Comparison of ENCODE assay signal across 35 cellular contexts in genomic region chr6:22010102-22010501, GRCh38.
"Had no signal": no experiment of that assay in that cellular context is flagged by ENCODE, and none has a peak within 500 bp of the region (broad histone marks: within the 10 kb centered on the region; RNA-seq: fewer than 3 reads in every experiment).

No MANE protein-coding gene starts in this region.

- H3K4me3 Mint-ChIP-seq: activated CD4-positive, alpha-beta T cell treated with anti-CD3 and anti-CD28 coated beads for 36 hours; activated CD4-positive, alpha-beta T cell treated with anti-CD3 and anti-CD28 coated beads, Interleukin-2, amount 10 ng/mL, durations not matched to agents 24 days and 14 days; activated CD8-positive, alpha-beta T cell treated with anti-CD3 and anti-CD28 coated beads for 36 hours; activated naive CD4-positive, alpha-beta T cell treated with anti-CD3 and anti-CD28 coated beads for 36 hours; activated naive CD4-positive, alpha-beta T cell treated with anti-CD3 and anti-CD28 coated beads, Interleukin-2, amount 50 U/mL, for 24 hours; activated naive CD8-positive, alpha-beta T cell treated with anti-CD3 and anti-CD28 coated beads for 36 hours; activated naive CD8-positive, alpha-beta T cell treated with anti-CD3 and anti-CD28 coated beads, Interleukin-2, amount 50 U/mL, for 24 hours; activated T-helper 1 cell treated with anti-CD3 and anti-CD28 coated beads, Interleukin-12 subunit alpha, Interleukin-12 subunit beta, Interleukin-2, Interleukin-4 antibody, amounts not matched to agents 30 ng/mL and 10 ng/mL and 1 ng/mL, durations not matched to agents 14 hours and 24 hours and 36 hours; brain; T-helper 17 cell; T-helper 2 cell treated with Interferon-gamma antibody and Interleukin-4, amounts not matched to agents 5 μg/mL and 100 μg/mL, for 36 hours had no signal

- H3K36me3 Mint-ChIP-seq: activated naive CD4-positive, alpha-beta T cell treated with anti-CD3 and anti-CD28 coated beads, Interleukin-2, amount 50 U/mL, for 24 hours; activated naive CD8-positive, alpha-beta T cell treated with anti-CD3 and anti-CD28 coated beads for 36 hours had no signal

- FAIRE-seq: endometrium, endothelial cell of umbilical vein had no signal

- H3K4me3 ChIP-seq: adrenal gland, breast epithelium, cardiac muscle cell, colonic mucosa, gastrocnemius medialis, heart left ventricle had no signal

- H3K27ac Mint-ChIP-seq: activated CD4-positive, alpha-beta T cell treated with anti-CD3 and anti-CD28 coated beads for 36 hours; activated CD4-positive, alpha-beta T cell treated with anti-CD3 and anti-CD28 coated beads, Interleukin-2, amount 10 ng/mL, durations not matched to agents 24 days and 14 days; activated CD8-positive, alpha-beta T cell treated with anti-CD3 and anti-CD28 coated beads for 36 hours; activated naive CD4-positive, alpha-beta T cell treated with anti-CD3 and anti-CD28 coated beads for 36 hours; activated naive CD4-positive, alpha-beta T cell treated with anti-CD3 and anti-CD28 coated beads, Interleukin-2, amount 50 U/mL, for 24 hours; activated naive CD8-positive, alpha-beta T cell treated with anti-CD3 and anti-CD28 coated beads for 36 hours; activated naive CD8-positive, alpha-beta T cell treated with anti-CD3 and anti-CD28 coated beads, Interleukin-2, amount 50 U/mL, for 24 hours; activated T-helper 1 cell treated with anti-CD3 and anti-CD28 coated beads, Interleukin-12 subunit alpha, Interleukin-12 subunit beta, Interleukin-2, Interleukin-4 antibody, amounts not matched to agents 30 ng/mL and 10 ng/mL and 1 ng/mL, durations not matched to agents 14 hours and 24 hours and 36 hours; activated T-helper 2 cell treated with anti-CD3 and anti-CD28 coated beads, Interferon-gamma antibody, Interleukin-2, Interleukin-4, amounts not matched to agents 10 μg/mL and 5 μg/mL and 100 μg/mL, durations not matched to agents 14 hours and 24 hours and 36 hours; brain; T-helper 17 cell; T-helper 2 cell treated with Interferon-gamma antibody and Interleukin-4, amounts not matched to agents 5 μg/mL and 100 μg/mL, for 36 hours had no signal

- H3K9me3 ChIP-seq: adrenal gland, breast epithelium, colonic mucosa, gastrocnemius medialis had no signal

- H3K27ac ChIP-seq: adrenal gland, breast epithelium, cardiac muscle cell, colonic mucosa, epithelial cell of prostate, foreskin keratinocyte, gastrocnemius medialis, heart left ventricle had no signal

- H3K27me3 Mint-ChIP-seq: activated CD4-positive, alpha-beta T cell treated with anti-CD3 and anti-CD28 coated beads for 36 hours; activated CD8-positive, alpha-beta T cell treated with anti-CD3 and anti-CD28 coated beads for 36 hours; activated naive CD4-positive, alpha-beta T cell treated with anti-CD3 and anti-CD28 coated beads, Interleukin-2, amount 50 U/mL, for 24 hours; activated naive CD8-positive, alpha-beta T cell treated with anti-CD3 and anti-CD28 coated beads for 36 hours; activated naive CD8-positive, alpha-beta T cell treated with anti-CD3 and anti-CD28 coated beads, Interleukin-2, amount 50 U/mL, for 24 hours; brain had no signal

- H3K36me3 ChIP-seq: adrenal gland, breast epithelium, cardiac muscle cell, colonic mucosa, gastrocnemius medialis, heart left ventricle had no signal

- H3K27me3 ChIP-seq: adrenal gland, breast epithelium, cardiac muscle cell, colonic mucosa, foreskin keratinocyte, gastrocnemius medialis, heart left ventricle had no signal

- H3K9me3 Mint-ChIP-seq: activated CD4-positive, alpha-beta T cell treated with anti-CD3 and anti-CD28 coated beads, Interleukin-2, amount 10 ng/mL, durations not matched to agents 24 days and 14 days; activated CD8-positive, alpha-beta T cell treated with anti-CD3 and anti-CD28 coated beads for 36 hours; activated naive CD4-positive, alpha-beta T cell treated with anti-CD3 and anti-CD28 coated beads for 36 hours; activated naive CD4-positive, alpha-beta T cell treated with anti-CD3 and anti-CD28 coated beads, Interleukin-2, amount 50 U/mL, for 24 hours; activated naive CD8-positive, alpha-beta T cell treated with anti-CD3 and anti-CD28 coated beads for 36 hours; activated naive CD8-positive, alpha-beta T cell treated with anti-CD3 and anti-CD28 coated beads, Interleukin-2, amount 50 U/mL, for 24 hours; activated T-helper 1 cell treated with anti-CD3 and anti-CD28 coated beads, Interleukin-12 subunit alpha, Interleukin-12 subunit beta, Interleukin-2, Interleukin-4 antibody, amounts not matched to agents 30 ng/mL and 10 ng/mL and 1 ng/mL, durations not matched to agents 14 hours and 24 hours and 36 hours; activated T-helper 2 cell treated with anti-CD3 and anti-CD28 coated beads, Interferon-gamma antibody, Interleukin-2, Interleukin-4, amounts not matched to agents 10 μg/mL and 5 μg/mL and 100 μg/mL, durations not matched to agents 14 hours and 24 hours and 36 hours; T-helper 2 cell treated with Interferon-gamma antibody and Interleukin-4, amounts not matched to agents 5 μg/mL and 100 μg/mL, for 36 hours had no signal

- H3K4me1 Mint-ChIP-seq: activated CD4-positive, alpha-beta T cell treated with anti-CD3 and anti-CD28 coated beads for 36 hours; activated CD4-positive, alpha-beta T cell treated with anti-CD3 and anti-CD28 coated beads, Interleukin-2, amount 10 ng/mL, durations not matched to agents 24 days and 14 days; activated naive CD4-positive, alpha-beta T cell treated with anti-CD3 and anti-CD28 coated beads, Interleukin-2, amount 50 U/mL, for 24 hours; activated naive CD8-positive, alpha-beta T cell treated with anti-CD3 and anti-CD28 coated beads for 36 hours; activated naive CD8-positive, alpha-beta T cell treated with anti-CD3 and anti-CD28 coated beads, Interleukin-2, amount 50 U/mL, for 24 hours had no signal

- ATAC-seq: activated CD4-positive, alpha-beta T cell treated with anti-CD3 and anti-CD28 coated beads for 36 hours; activated CD8-positive, alpha-beta T cell treated with anti-CD3 and anti-CD28 coated beads for 36 hours; activated naive CD8-positive, alpha-beta T cell treated with anti-CD3 and anti-CD28 coated beads, Interleukin-2, amount 50 U/mL, for 24 hours; foreskin keratinocyte; gastrocnemius medialis; heart left ventricle; T-helper 17 cell had no signal

- DNase-seq: activated CD4-positive, alpha-beta T cell treated with anti-CD3 and anti-CD28 coated beads for 36 hours; activated CD4-positive, alpha-beta T cell treated with anti-CD3 and anti-CD28 coated beads, Interleukin-2, amount 10 ng/mL, durations not matched to agents 24 days and 14 days; activated CD4-positive, CD25-positive, alpha-beta regulatory T cell; activated CD4-positive, CD25-positive, alpha-beta regulatory T cell treated with anti-CD3 and anti-CD28 coated beads, Interleukin-2, amount 50 U/mL, for 72 hours; activated CD8-positive, alpha-beta memory T cell treated with anti-CD3 and anti-CD28 coated beads for 24 hours; activated CD8-positive, alpha-beta T cell treated with anti-CD3 and anti-CD28 coated beads for 36 hours; activated effector memory CD4-positive, alpha-beta T cell treated with anti-CD3 and anti-CD28 coated beads, Interleukin-2, amount 50 U/mL, for 16 hours; activated naive CD4-positive, alpha-beta T cell treated with anti-CD3 and anti-CD28 coated beads for 36 hours; activated naive CD8-positive, alpha-beta T cell treated with anti-CD3 and anti-CD28 coated beads for 36 hours; activated naive CD8-positive, alpha-beta T cell treated with anti-CD3 and anti-CD28 coated beads, Interleukin-2, amount 50 U/mL, for 24 hours; activated T-cell treated with anti-CD3 and anti-CD28 coated beads, Interleukin-2, amount 50 U/mL, for 48 hours; adrenal gland; amygdala; aorta; central memory CD4-positive, alpha-beta T cell; cerebellar nuclear complex; colonic mucosa; effector CD8-positive, alpha-beta T cell; foreskin keratinocyte; gastrocnemius medialis; glutamatergic neuron; heart left ventricle; T-helper 1 cell; T-helper 17 cell; T1000 had no signal

- H3K4me1 ChIP-seq: adrenal gland, breast epithelium, colonic mucosa, foreskin keratinocyte, gastrocnemius medialis, heart left ventricle had no signal
